In genomic region chr16:50303041-50303604, GRCh38 we compare ENCODE assay signal across 14 cellular contexts. TPM values are rescaled to one million over a fixed set of nuclear protein-coding genes. Genes with fewer than 3 reads are reported as not detected.
DNase-seq lines count a peak whose midpoint lies in the region; ATAC-seq and TF ChIP-seq lines count a peak whose summit lies in the region.
"Had no signal": no experiment of that assay in that cellular context is flagged by ENCODE, and none has a peak within 500 bp of the region (broad histone marks: within the 10 kb centered on the region; RNA-seq: fewer than 3 reads in every experiment).

No MANE protein-coding gene starts in this region.

- 89 to 92% (median 90%) methylated on average over 11 of the region's 11 CpGs for WGBS in spleen, 5 donors

- H3K27ac Mint-ChIP-seq in activated CD4-positive, alpha-beta T cell treated with anti-CD3 and anti-CD28 coated beads for 36 hours = peak overlapping the region; percentile 31

- peak; percentile 2 for DNase-seq in activated CD4-positive, alpha-beta T cell treated with anti-CD3 and anti-CD28 coated beads for 36 hours
- no peak for DNase-seq in activated CD4-positive, alpha-beta T cell treated with anti-CD3 and anti-CD28 coated beads, Interleukin-2, amount 50 U/mL, for 48 hours
- DNase-seq in NT2/D1 (ENCODE audit: low read depth, low spot score) (no peak), iPS-NIHi11 (ENCODE audit: low spot score) (peak; percentile 9), spleen (peak; percentile 51), breast epithelium (ENCODE audit: low spot score in 2 of 2) (no peak), NCI-H1436 (lab: John Stamatoyannopoulos, UW) (no peak), SIG-M5 (lab: John Stamatoyannopoulos, UW) (no peak)
- DNase-seq: caudate nucleus, esophagus squamous epithelium, NCI-H1105 had no signal

- no peaks in the 10 kb centered on the region for H3K4me1 Mint-ChIP-seq in activated CD4-positive, alpha-beta T cell treated with anti-CD3 and anti-CD28 coated beads for 36 hours

- H3K4me3 Mint-ChIP-seq in activated CD4-positive, alpha-beta T cell treated with anti-CD3 and anti-CD28 coated beads for 36 hours = no peak overlapping the region

- no peaks in the 10 kb centered on the region for H3K27me3 Mint-ChIP-seq in activated CD4-positive, alpha-beta T cell treated with anti-CD3 and anti-CD28 coated beads for 36 hours

- peak overlapping the region; percentile 9 for H3K9ac ChIP-seq in NT2/D1 (ENCODE audit: insufficient read length, low read depth)

- no peak for ATAC-seq in activated CD4-positive, alpha-beta T cell treated with anti-CD3 and anti-CD28 coated beads for 36 hours
- ATAC-seq: A549 had no signal

- no peaks in the 10 kb centered on the region for H3K9me3 Mint-ChIP-seq in activated CD4-positive, alpha-beta T cell treated with anti-CD3 and anti-CD28 coated beads for 36 hours (ENCODE audit: low read depth)

- intact Hi-C loops in activated CD4-positive, alpha-beta T cell treated with anti-CD3 and anti-CD28 coated beads for 36 hours (cut with DNase I, micrococcal nuclease) = no loop called here
- intact Hi-C loops in spleen (cut with DNase I; ENCODE audit: low total_unique reads) (no loop called here), breast epithelium (cut with DNase I; ENCODE audit: low total_unique reads) (no loop called here)

- H3K36me3 Mint-ChIP-seq in activated CD4-positive, alpha-beta T cell treated with anti-CD3 and anti-CD28 coated beads for 36 hours (ENCODE audit: low read depth) = peaks cover 14% of the 10 kb centered on the region

- H3K27me3 ChIP-seq in NT2/D1 (ENCODE audit: insufficient read depth, insufficient read length) (no peaks in the 10 kb centered on the region), spleen (replicated peaks in 1 of 7) (no peaks in the 10 kb centered on the region), breast epithelium (no peaks in the 10 kb centered on the region)
- H3K27me3 ChIP-seq: esophagus squamous epithelium, right atrium auricular region had no signal

- TF ChIP-seq POLR2A in spleen (IDR thresholded peaks at IDR 0.05) (no peak), breast epithelium (IDR thresholded peaks at IDR 0.05) (no peak)

- CTCF ChIA-PET in activated CD4-positive, alpha-beta T cell treated with anti-CD3 and anti-CD28 coated beads for 36 hours (lab: Charles Lee) = no interaction called here

- H3K4me3 ChIP-seq in NT2/D1 (ENCODE audit: insufficient read length, low read depth) (no peak overlapping the region), spleen (no peak overlapping the region), breast epithelium (no peak overlapping the region)
- H3K4me3 ChIP-seq: A549, esophagus squamous epithelium, right atrium auricular region, thoracic aorta had no signal

- peaks cover 46% of the 10 kb centered on the region for H3K36me3 ChIP-seq in NT2/D1 (ENCODE audit: insufficient read depth, insufficient read length, low read length)
- H3K36me3 ChIP-seq in spleen = peaks cover 0 to 100% (median 78%) of the 10 kb centered on the region in 6 donors
- no peaks in the 10 kb centered on the region for H3K36me3 ChIP-seq in breast epithelium
- H3K36me3 ChIP-seq: right atrium auricular region, thoracic aorta had no signal

- POLR2A ChIA-PET in activated CD4-positive, alpha-beta T cell treated with anti-CD3 and anti-CD28 coated beads for 36 hours (lab: Charles Lee) = interaction anchor here (0.6 kb wide), 1 partner anchor 468 kb away, joined by 3 read pairs; no protein-coding TSS in a partner anchor

- TF ChIP-seq CTCF in spleen (IDR thresholded peaks at IDR 0.05 in 8 of 11, conservative IDR thresholded peaks at IDR 0.05 in 3 of 11) (no peak), breast epithelium (IDR thresholded peaks at IDR 0.05) (no peak)

- H3K9me3 ChIP-seq in NT2/D1 (ENCODE audit: insufficient read depth, low read length) (no peaks in the 10 kb centered on the region), spleen (no peaks in the 10 kb centered on the region), breast epithelium (no peaks in the 10 kb centered on the region)
- H3K9me3 ChIP-seq: A549, esophagus squamous epithelium, right atrium auricular region, thoracic aorta had no signal

- peaks cover 23% of the 10 kb centered on the region for H3K4me1 ChIP-seq in NT2/D1 (ENCODE audit: insufficient read depth, insufficient read length)
- peaks cover 0 to 15% (median under 1%) of the 10 kb centered on the region in 6 donors for H3K4me1 ChIP-seq in spleen
- H3K4me1 ChIP-seq in breast epithelium = no peaks in the 10 kb centered on the region
- H3K4me1 ChIP-seq: right atrium auricular region had no signal

- H3K27ac ChIP-seq in spleen (peak overlapping the region in 4 of 8 donors; percentile 15 to 58 (median 34)), breast epithelium (no peak overlapping the region)
- H3K27ac ChIP-seq: right atrium auricular region, thoracic aorta had no signal

RNA-seq across cellular contexts. Expression of gene ADCY7, which starts 36.8 kb away (rescaled TPM):
- total RNA-seq in activated CD4-positive, alpha-beta T cell treated with anti-CD3 and anti-CD28 coated beads for 36 hours = 10 to 100 TPM; 51.8 to 85.3 TPM
- total RNA-seq in spleen (100 to 1,000 TPM in 5 of 7 donors, 10 to 100 TPM in 2; 68.6 to 158 (median 126) TPM), breast epithelium (10 to 100 TPM in 2 of 3 donors, 1 to 10 TPM in 1; 6.2 to 30.7 (median 10.2) TPM)
- 10 to 100 TPM in 2 of 3 donors, 1 to 10 TPM in 1; 9.8 to 32.3 (median 16.3) TPM for polyA plus RNA-seq in spleen

Comparison
In these comparisons a context has a peak if more than half of its experiments do, and no peak if none do; other contexts are left out.
1. DNase-seq: peak in activated CD4-positive, alpha-beta T cell treated with anti-CD3 and anti-CD28 coated beads for 36 hours (single experiment), iPS-NIHi11 (single experiment) and spleen (single experiment); none in activated CD4-positive, alpha-beta T cell treated with anti-CD3 and anti-CD28 coated beads, Interleukin-2, amount 50 U/mL, for 48 hours (0 of 2), NT2/D1 (single experiment), breast epithelium (0 of 2), NCI-H1436 (single experiment) and SIG-M5 (single experiment).